Comparison of ENCODE assay signal across 8 cellular contexts in genomic region chr22:23218053-23218866, GRCh38. TPM values are rescaled to one million over a fixed set of nuclear protein-coding genes. Genes with fewer than 3 reads are reported as not detected.
A peak's percentile ranks its signal among the peaks of the same experiment; 100 is the strongest.
DNase-seq lines count a peak whose midpoint lies in the region; ATAC-seq and TF ChIP-seq lines count a peak whose summit lies in the region.

No MANE protein-coding gene starts in this region.

- TF ChIP-seq CTCF in DOHH2 (IDR thresholded peaks at IDR 0.05; ENCODE audit: low read depth, low read length, poor library complexity, severe bottlenecking) (no peak), RWPE2 (IDR thresholded peaks at IDR 0.05; ENCODE audit: poor library complexity, severe bottlenecking) (no peak), fibroblast of villous mesenchyme (IDR thresholded peaks at IDR 0.05; ENCODE audit: insufficient read depth, low read depth, low read length) (no peak), sigmoid colon (IDR thresholded peaks at IDR 0.05) (no peak)

- H4K20me1 ChIP-seq in DOHH2 (ENCODE audit: control insufficient read depth, insufficient read depth, low read depth, low read length) = peaks cover 19% of the 10 kb centered on the region

- no peak for TF ChIP-seq EP300 in sigmoid colon (IDR thresholded peaks at IDR 0.05)

- peak overlapping the region; percentile 100 for H3K4me2 ChIP-seq in DOHH2 (ENCODE audit: low read length)

- H3K79me2 ChIP-seq in DOHH2 (ENCODE audit: control insufficient read depth, low read length) = peaks cover 100% of the 10 kb centered on the region

- no peak for ATAC-seq in RWPE2 (ENCODE audit: low read depth)
- ATAC-seq in HG03442 (IDR thresholded peaks at IDR 0.05; ENCODE audit: unreplicated experiment) = no peak
- no peak for ATAC-seq in activated CD4-positive, CD25-positive, alpha-beta regulatory T cell treated with anti-CD3 and anti-CD28 coated beads, Interleukin-2, amount 50 U/mL, for 24 hours

- 54 to 63% methylated on average over 12 of the region's 12 CpGs for WGBS in sigmoid colon, 2 donors

- H3K27me3 ChIP-seq in DOHH2 (ENCODE audit: control insufficient read depth, low read length) (no peaks in the 10 kb centered on the region), RWPE2 (ENCODE audit: insufficient read depth, poor library complexity, severe bottlenecking) (no peaks in the 10 kb centered on the region), sigmoid colon (no peaks in the 10 kb centered on the region)

- no peak for TF ChIP-seq POLR2A in sigmoid colon (IDR thresholded peaks at IDR 0.05)

- H3K27ac ChIP-seq in DOHH2 (ENCODE audit: low read depth, low read length) (peak overlapping the region; percentile 79), RWPE2 (ENCODE audit: poor library complexity, severe bottlenecking) (peak overlapping the region; percentile 99), sigmoid colon (peak overlapping the region in 3 of 4 donors; percentile 1 to 66 (median 30))

- H3K36me3 ChIP-seq in DOHH2 (ENCODE audit: control insufficient read depth, low read length) (peaks cover 30% of the 10 kb centered on the region), RWPE2 (ENCODE audit: low read depth) (no peaks in the 10 kb centered on the region), sigmoid colon (no peaks in the 10 kb centered on the region)

- no peaks in the 10 kb centered on the region for H3K9me3 ChIP-seq in DOHH2 (ENCODE audit: control insufficient read depth, insufficient read depth, low read length)
- H3K9me3 ChIP-seq in RWPE2 (ENCODE audit: severe bottlenecking) = peaks cover 15% of the 10 kb centered on the region
- H3K9me3 ChIP-seq in sigmoid colon = no peaks in the 10 kb centered on the region

- intact Hi-C loops in sigmoid colon (cut with DNase I) = no loop called here

- H3F3A ChIP-seq in DOHH2 (ENCODE audit: control insufficient read depth, insufficient read depth) = 0 out of 2 replicates have a peak, but pooled peaks cover 9% of the 10 kb centered on the region

- H3K9me2 ChIP-seq in DOHH2 (replicated peaks; ENCODE audit: control insufficient read depth, low read length) = no peaks in the 10 kb centered on the region

- H3K4me3 ChIP-seq in DOHH2 (ENCODE audit: low read length) = peak overlapping the region; percentile 79
- no peak overlapping the region for H3K4me3 ChIP-seq in RWPE2 (ENCODE audit: severe bottlenecking)
- H3K4me3 ChIP-seq in fibroblast of villous mesenchyme (ENCODE audit: low read depth, low read length) = peak overlapping the region; percentile 5
- H3K4me3 ChIP-seq in sigmoid colon = no peak overlapping the region

- DNase-seq in RWPE2 (ENCODE audit: low spot score) (peak; percentile 42), fibroblast of villous mesenchyme (ENCODE audit: low read depth) (no peak), sigmoid colon (no peak), NCI-H187 (lab: John Stamatoyannopoulos, UW) (no peak), ecto neural progenitor cell (ENCODE audit: low spot score) (no peak)

- H3K4me1 ChIP-seq in DOHH2 (ENCODE audit: control insufficient read depth, low read length) (peaks cover 100% of the 10 kb centered on the region), RWPE2 (ENCODE audit: insufficient read depth, poor library complexity, severe bottlenecking) (peaks cover 67% of the 10 kb centered on the region), sigmoid colon (peaks cover 0 to 85% (median 78%) of the 10 kb centered on the region in 4 donors)

RNA-seq across cellular contexts. Expression of gene BCR, which starts 38.0 kb away (rescaled TPM):
- 36.7 and 40.9 TPM in 2 replicates for total RNA-seq in fibroblast of villous mesenchyme
- 10 to 100 TPM; 13.2 to 39.9 (median 21.5) TPM for total RNA-seq in sigmoid colon
- 10 to 100 TPM; 10.8 to 25.9 (median 10.9) TPM for polyA plus RNA-seq in sigmoid colon

Comparison
In these comparisons a context has a peak if more than half of its experiments do, and no peak if none do; other contexts are left out.
1. H3K27ac ChIP-seq: peak in every context shown above with its lines; median percentile 99 in RWPE2; 79 in DOHH2; 30 in sigmoid colon.
2. H3K4me3 ChIP-seq: peak in DOHH2 (single experiment) and fibroblast of villous mesenchyme (single experiment); none in RWPE2 (single experiment) and sigmoid colon (0 of 4).